Comparison of ENCODE assay signal across 8 cellular contexts in the genomic region with DNA sequence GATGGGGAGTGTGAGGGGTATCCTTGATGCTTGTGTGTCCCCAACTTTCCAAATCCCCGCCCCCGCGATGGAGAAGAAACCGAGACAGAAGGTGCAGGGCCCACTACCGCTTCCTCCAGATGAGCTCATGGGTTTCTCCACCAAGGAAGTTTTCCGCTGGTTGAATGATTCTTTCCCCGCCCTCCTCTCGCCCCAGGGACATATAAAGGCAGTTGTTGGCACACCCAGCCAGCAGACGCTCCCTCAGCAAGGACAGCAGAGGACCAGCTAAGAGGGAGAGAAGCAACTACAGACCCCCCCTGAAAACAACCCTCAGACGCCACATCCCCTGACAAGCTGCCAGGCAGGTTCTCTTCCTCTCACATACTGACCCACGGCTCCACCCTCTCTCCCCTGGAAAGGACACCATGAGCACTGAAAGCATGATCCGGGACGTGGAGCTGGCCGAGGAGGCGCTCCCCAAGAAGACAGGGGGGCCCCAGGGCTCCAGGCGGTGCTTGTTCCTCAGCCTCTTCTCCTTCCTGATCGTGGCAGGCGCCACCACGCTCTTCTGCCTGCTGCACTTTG. TPM values are rescaled to one million over a fixed set of nuclear protein-coding genes. Genes with fewer than 3 reads are reported as not detected.
A peak's percentile ranks its signal among the peaks of the same experiment; 100 is the strongest.
DNase-seq lines count a peak whose midpoint lies in the region; ATAC-seq and TF ChIP-seq lines count a peak whose summit lies in the region.

TSS of gene TNF (plus strand) at position 231 of the 567 bp plus-strand sequence. CDS start at position 408, 177 bp downstream.

- intact Hi-C loops in colonic mucosa (cut with DNase I) = no loop called here
- intact Hi-C loops in vagina (cut with DNase I) = no loop called here

- H3K79me1 ChIP-seq in trophoblast cell (ENCODE audit: low read length) = peaks cover 44% of the 10 kb centered on the region

- H2BK5ac ChIP-seq in trophoblast cell (ENCODE audit: low read depth, low read length, poor library complexity) = peak within 1 kb of the TSS; percentile 38

- no peak for ATAC-seq in GM18858 (IDR thresholded peaks at IDR 0.05; ENCODE audit: unreplicated experiment)

- in situ Hi-C loops in GM13977 (cut with MboI; ENCODE audit: low pct_unique_long_range_greater_than_20kb, low sequenced_read_pairs, unreplicated experiment) = no loop called here

- no peaks in the 10 kb centered on the region for H3K9me3 ChIP-seq in colonic mucosa
- no peaks in the 10 kb centered on the region for H3K9me3 ChIP-seq in trophoblast cell (ENCODE audit: insufficient read depth, low read depth, low read length)
- no peaks in the 10 kb centered on the region for H3K9me3 ChIP-seq in vagina

- peak; percentile 5 for TF ChIP-seq CTCF in GM13977 (IDR thresholded peaks at IDR 0.05; ENCODE audit: extremely low read depth, insufficient read depth, missing control alignments)
- no peak for TF ChIP-seq CTCF in colonic mucosa (IDR thresholded peaks at IDR 0.05)
- TF ChIP-seq CTCF in vagina (IDR thresholded peaks at IDR 0.05) = no peak

- H3K4ac ChIP-seq in trophoblast cell (ENCODE audit: low read depth, low read length) = peak within 1 kb of the TSS; percentile 23

- H2AFZ ChIP-seq in trophoblast cell (ENCODE audit: insufficient read depth, low read length, poor library complexity) = peak within 1 kb of the TSS; percentile 80

- H3K4me2 ChIP-seq in trophoblast cell (ENCODE audit: low read length) = peak within 1 kb of the TSS; percentile 33

- peak within 1 kb of the TSS; percentile 75 for H4K91ac ChIP-seq in trophoblast cell (ENCODE audit: low read depth, low read length)

- peak within 1 kb of the TSS; percentile 13 to 46 for H3K9ac ChIP-seq in colonic mucosa (ENCODE audit: low read depth in 2 of 2, low read length in 2 of 2)
- H3K9ac ChIP-seq in trophoblast cell (ENCODE audit: low read length) = no peak within 1 kb of the TSS

- H3K79me2 ChIP-seq in trophoblast cell (ENCODE audit: control insufficient read depth, insufficient read depth, low read length, poor library complexity) = no peaks in the 10 kb centered on the region

- H2AK5ac ChIP-seq in trophoblast cell (ENCODE audit: low read length) = peak within 1 kb of the TSS; percentile 75

- H3K4me1 ChIP-seq in colonic mucosa (peaks cover under 1% of the 10 kb centered on the region), trophoblast cell (ENCODE audit: control insufficient read depth in 1 of 2, insufficient read depth in 2 of 2, low read length in 2 of 2) (peaks cover 48 to 60% of the 10 kb centered on the region in 2 experiments), vagina (peaks cover 2% of the 10 kb centered on the region)

- H4K8ac ChIP-seq in trophoblast cell (ENCODE audit: low read depth, low read length) = peak within 1 kb of the TSS; percentile 32

- H3K36me3 ChIP-seq in colonic mucosa (no peaks in the 10 kb centered on the region), trophoblast cell (ENCODE audit: control insufficient read depth in 1 of 2, insufficient read depth in 2 of 2, low read length in 2 of 2) (no peaks in the 10 kb centered on the region), vagina (no peaks in the 10 kb centered on the region)

- H3K27ac ChIP-seq in colonic mucosa (peak within 1 kb of the TSS; percentile 34), trophoblast cell (ENCODE audit: low read depth, low read length) (peak within 1 kb of the TSS; percentile 23), vagina (peak within 1 kb of the TSS; percentile 9)

- no peak within 1 kb of the TSS for H4K12ac ChIP-seq in trophoblast cell (ENCODE audit: low read depth, low read length)

- H3K27me3 ChIP-seq in colonic mucosa (no peaks in the 10 kb centered on the region), trophoblast cell (ENCODE audit: insufficient read depth, low read length) (no peaks in the 10 kb centered on the region), vagina (no peaks in the 10 kb centered on the region)

- no peak within 1 kb of the TSS for H3K23ac ChIP-seq in trophoblast cell (ENCODE audit: low read length)

- DNase-seq in GM13977 (ENCODE audit: low spot score) = peak; percentile 82
- DNase-seq in T-helper 9 cell = peak; percentile 77
- DNase-seq in colonic mucosa = peak; percentile 62
- peak; percentile 26 to 56 for DNase-seq in trophoblast cell
- no peak for DNase-seq in vagina (ENCODE audit: extremely low spot score in 2 of 2)
- no peak for DNase-seq in DMS 273 (lab: John Stamatoyannopoulos, UW; ENCODE audit: unreplicated experiment)
- no peak for DNase-seq in HuH-7.5 (ENCODE audit: low spot score)

- peak within 1 kb of the TSS; percentile 5 for H3K18ac ChIP-seq in trophoblast cell (ENCODE audit: low read length)

- TF ChIP-seq POLR2A in vagina (IDR thresholded peaks at IDR 0.05) = peak in 1 of 2 donors; percentile 16

- H2BK120ac ChIP-seq in trophoblast cell (ENCODE audit: insufficient read depth, low read length, poor library complexity) = peak within 1 kb of the TSS; percentile 61

- WGBS in trophoblast cell (ENCODE audit: extremely low coverage, insufficient coverage, insufficient read length) = no CpG with 5 or more reads among the region's 19 CpGs

- peak within 1 kb of the TSS; percentile 96 for H2BK12ac ChIP-seq in trophoblast cell (ENCODE audit: low read length)

- H3K4me3 ChIP-seq in colonic mucosa (peak within 1 kb of the TSS; percentile 34), trophoblast cell (ENCODE audit: low read depth, low read length) (no peak within 1 kb of the TSS), vagina (peak within 1 kb of the TSS; percentile 28 to 33)

- H3K14ac ChIP-seq in trophoblast cell (ENCODE audit: low read length) = peak within 1 kb of the TSS; percentile 58

RNA-seq across cellular contexts. Expression of gene TNF, which starts in this region (rescaled TPM):
- total RNA-seq in colonic mucosa (1 to 10 TPM in 1 of 2 donors, under 1 TPM in 1; 0.48 to 1.4 TPM), vagina (not detected)
- 2.0 and 2.1 TPM in 2 replicates for polyA plus RNA-seq in trophoblast cell (2013)

Comparison
In these comparisons a context has a peak if more than half of its experiments do, and no peak if none do; other contexts are left out.
1. DNase-seq: peak in GM13977 (single experiment), T-helper 9 cell (single experiment), colonic mucosa (single experiment) and trophoblast cell (2 of 2); none in vagina (0 of 2), DMS 273 (single experiment) and HuH-7.5 (single experiment).
2. Peak in every context shown above with its lines, with median percentiles within 50 percentile points of each other: H3K27ac ChIP-seq.